25 cellular contexts compared by ENCODE assay signal in genomic region chr17:14513835-14514234, GRCh38.
"Had no signal": no experiment of that assay in that cellular context is flagged by ENCODE, and none has a peak within 500 bp of the region (broad histone marks: within the 10 kb centered on the region; RNA-seq: fewer than 3 reads in every experiment).

No MANE protein-coding gene starts in this region.

- H3K27me3 ChIP-seq: breast epithelium, Peyer's patch, SJCRH30 had no signal

- DNase-seq: activated CD4-positive, alpha-beta T cell treated with anti-CD3 and anti-CD28 coated beads for 4 hours; activated CD8-positive, alpha-beta T cell treated with anti-CD3 and anti-CD28 coated beads for 36 hours; activated effector memory CD4-positive, alpha-beta T cell treated with Interleukin-2 at 50 U/mL for 16 hours; activated naive CD4-positive, alpha-beta T cell; activated T-cell treated with anti-CD3 and anti-CD28 coated beads, Interleukin-2, amount 50 U/mL, for 24 hours; aorta; caudate nucleus; NCI-H1092; NCI-H1417; NCI-H2171; NCI-H2227 treated with DMSO at 0.1 percent for 48 hours; NCI-H446 treated with DMSO at 0.1 percent for 48 hours; NCI-H524 treated with DMSO at 0.1 percent for 48 hours; NCI-H748 treated with DMSO at 0.1 percent for 48 hours; Peyer's patch; Right ventricle myocardium superior; SJCRH30; SK-N-SH; T-helper 1 cell had no signal

- H3K9ac ChIP-seq: KMS-11, SK-N-SH had no signal

- ATAC-seq: activated CD8-positive, alpha-beta T cell treated with anti-CD3 and anti-CD28 coated beads for 36 hours had no signal

- H3K27ac ChIP-seq: breast epithelium, KMS-11, Peyer's patch, RWPE1, SJCRH30, VCaP had no signal

- H3K27ac Mint-ChIP-seq: activated CD8-positive, alpha-beta T cell treated with anti-CD3 and anti-CD28 coated beads for 36 hours; activated naive CD4-positive, alpha-beta T cell treated with anti-CD3 and anti-CD28 coated beads, Interleukin-2, amount 50 U/mL, for 24 hours; activated T-cell treated with anti-CD3 and anti-CD28 coated beads, Interleukin-2, amount 50 U/mL, for 24 hours; activated T-helper 1 cell treated with anti-CD3 and anti-CD28 coated beads, Interleukin-12 subunit alpha, Interleukin-12 subunit beta, Interleukin-2, Interleukin-4 antibody, amounts not matched to agents 30 ng/mL and 10 ng/mL and 1 ng/mL, durations not matched to agents 14 hours and 24 hours and 36 hours had no signal

- H3K27me3 Mint-ChIP-seq: activated CD8-positive, alpha-beta T cell treated with anti-CD3 and anti-CD28 coated beads for 36 hours; activated naive CD4-positive, alpha-beta T cell treated with anti-CD3 and anti-CD28 coated beads, Interleukin-2, amount 50 U/mL, for 24 hours; activated T-cell treated with anti-CD3 and anti-CD28 coated beads, Interleukin-2, amount 50 U/mL, for 24 hours had no signal

- H3K9me3 ChIP-seq: breast epithelium, Peyer's patch, SJCRH30, SK-N-SH had no signal

- H3K4me1 ChIP-seq: breast epithelium, Peyer's patch, SJCRH30 had no signal

- H3K36me3 Mint-ChIP-seq: activated naive CD4-positive, alpha-beta T cell treated with anti-CD3 and anti-CD28 coated beads, Interleukin-2, amount 50 U/mL, for 24 hours had no signal

- H3K4me3 Mint-ChIP-seq: activated CD8-positive, alpha-beta T cell treated with anti-CD3 and anti-CD28 coated beads for 36 hours; activated naive CD4-positive, alpha-beta T cell treated with anti-CD3 and anti-CD28 coated beads, Interleukin-2, amount 50 U/mL, for 24 hours; activated T-cell treated with anti-CD3 and anti-CD28 coated beads, Interleukin-2, amount 50 U/mL, for 24 hours; activated T-helper 1 cell treated with anti-CD3 and anti-CD28 coated beads, Interleukin-12 subunit alpha, Interleukin-12 subunit beta, Interleukin-2, Interleukin-4 antibody, amounts not matched to agents 30 ng/mL and 10 ng/mL and 1 ng/mL, durations not matched to agents 14 hours and 24 hours and 36 hours had no signal

- H3K36me3 ChIP-seq: breast epithelium, Peyer's patch, SJCRH30 had no signal

- H3K4me1 Mint-ChIP-seq: activated naive CD4-positive, alpha-beta T cell treated with anti-CD3 and anti-CD28 coated beads, Interleukin-2, amount 50 U/mL, for 24 hours had no signal

- H3K9me3 Mint-ChIP-seq: activated CD8-positive, alpha-beta T cell treated with anti-CD3 and anti-CD28 coated beads for 36 hours; activated naive CD4-positive, alpha-beta T cell treated with anti-CD3 and anti-CD28 coated beads, Interleukin-2, amount 50 U/mL, for 24 hours; activated T-cell treated with anti-CD3 and anti-CD28 coated beads, Interleukin-2, amount 50 U/mL, for 24 hours; activated T-helper 1 cell treated with anti-CD3 and anti-CD28 coated beads, Interleukin-12 subunit alpha, Interleukin-12 subunit beta, Interleukin-2, Interleukin-4 antibody, amounts not matched to agents 30 ng/mL and 10 ng/mL and 1 ng/mL, durations not matched to agents 14 hours and 24 hours and 36 hours had no signal

- H3K4me2 ChIP-seq: KMS-11, SK-N-SH had no signal

- H3K4me3 ChIP-seq: breast epithelium, Peyer's patch, SJCRH30 had no signal
